In genomic region chr10:127854769-127855583, GRCh38 we compare ENCODE assay signal across 12 cellular contexts.
DNase-seq lines count a peak whose midpoint lies in the region; ATAC-seq and TF ChIP-seq lines count a peak whose summit lies in the region.
"Had no signal": no experiment of that assay in that cellular context is flagged by ENCODE, and none has a peak within 500 bp of the region (broad histone marks: within the 10 kb centered on the region; RNA-seq: fewer than 3 reads in every experiment).

No MANE protein-coding gene starts in this region.

- ATAC-seq in GM21367 (IDR thresholded peaks at IDR 0.05; ENCODE audit: unreplicated experiment) (peak; percentile 84), HG03097 (IDR thresholded peaks at IDR 0.05; ENCODE audit: low FRiP score, unreplicated experiment) (peak; percentile 57)

- no peaks in the 10 kb centered on the region for H3K36me3 ChIP-seq in tibial artery
- H3K36me3 ChIP-seq: esophagus squamous epithelium had no signal

- no peaks in the 10 kb centered on the region for H3K9me3 Mint-ChIP-seq in activated T-cell treated with anti-CD3 and anti-CD28 coated beads, Interleukin-2, amount 50 U/mL, for 24 hours
- H3K9me3 Mint-ChIP-seq: activated CD8-positive, alpha-beta T cell treated with anti-CD3 and anti-CD28 coated beads for 36 hours had no signal

- H3K4me3 Mint-ChIP-seq in activated T-cell treated with anti-CD3 and anti-CD28 coated beads, Interleukin-2, amount 50 U/mL, for 24 hours: no peak overlapping the region
- H3K4me3 Mint-ChIP-seq: activated CD8-positive, alpha-beta T cell treated with anti-CD3 and anti-CD28 coated beads for 36 hours had no signal

- H3K9me3 ChIP-seq in tibial artery: no peaks in the 10 kb centered on the region
- H3K9me3 ChIP-seq: esophagus squamous epithelium had no signal

- intact Hi-C loops in tibial artery (cut with DNase I; ENCODE audit: low total_unique reads): no loop called here

- TF ChIP-seq CTCF in GM13977 (IDR thresholded peaks at IDR 0.05; ENCODE audit: extremely low read depth, insufficient read depth, missing control alignments) (no peak), tibial artery (IDR thresholded peaks at IDR 0.05) (no peak)

- DNase-seq in GM13977 (ENCODE audit: low spot score) (peak; percentile 34), RPMI8226 (peak; percentile 39), NCI-H2171 treated with DMSO at 0.1 percent for 48 hours (lab: John Stamatoyannopoulos, UW) (no peak), T-helper 2 cell (no peak), tibial artery (no peak)
- no peak for DNase-seq in activated T-cell treated with anti-CD3 and anti-CD28 coated beads, Interleukin-2, amount 50 U/mL, for 24 hours
- DNase-seq: activated CD8-positive, alpha-beta T cell treated with anti-CD3 and anti-CD28 coated beads for 36 hours; esophagus squamous epithelium; occipital lobe had no signal

- peaks cover 2% of the 10 kb centered on the region for H3K4me1 Mint-ChIP-seq in activated T-cell treated with anti-CD3 and anti-CD28 coated beads, Interleukin-2, amount 50 U/mL, for 24 hours (ENCODE audit: low read depth)

- H3K4me3 ChIP-seq in tibial artery: no peak overlapping the region
- H3K4me3 ChIP-seq: esophagus squamous epithelium had no signal

- H3K27ac ChIP-seq in tibial artery: no peak overlapping the region
- H3K27ac ChIP-seq: esophagus squamous epithelium, RWPE1 had no signal

- H3K27me3 ChIP-seq in tibial artery: peaks cover 0 to 13% of the 10 kb centered on the region in 2 donors

- no peaks in the 10 kb centered on the region for H3K36me3 Mint-ChIP-seq in activated T-cell treated with anti-CD3 and anti-CD28 coated beads, Interleukin-2, amount 50 U/mL, for 24 hours (ENCODE audit: low read depth)

- H3K4me1 ChIP-seq in tibial artery: peaks cover 0 to 3% (median 0%) of the 10 kb centered on the region in 4 donors

- in situ Hi-C loops in GM13977 (cut with MboI; ENCODE audit: low pct_unique_long_range_greater_than_20kb, low sequenced_read_pairs, unreplicated experiment): no loop called here

- peaks cover 12% of the 10 kb centered on the region for H3K27me3 Mint-ChIP-seq in activated T-cell treated with anti-CD3 and anti-CD28 coated beads, Interleukin-2, amount 50 U/mL, for 24 hours

- H3K27ac Mint-ChIP-seq in activated T-cell treated with anti-CD3 and anti-CD28 coated beads, Interleukin-2, amount 50 U/mL, for 24 hours: no peak overlapping the region
- H3K27ac Mint-ChIP-seq: activated CD8-positive, alpha-beta T cell treated with anti-CD3 and anti-CD28 coated beads for 36 hours had no signal

Comparison
In these comparisons a context has a peak if more than half of its experiments do, and no peak if none do; other contexts are left out.
1. DNase-seq: peak in GM13977 (single experiment) and RPMI8226 (single experiment); none in NCI-H2171 treated with DMSO at 0.1 percent for 48 hours (single experiment), T-helper 2 cell (0 of 5), activated T-cell treated with anti-CD3 and anti-CD28 coated beads, Interleukin-2, amount 50 U/mL, for 24 hours (single experiment) and tibial artery (0 of 2).